In genomic region chr16:17293813-17294558, GRCh38 we compare ENCODE assay signal across 24 cellular contexts.
"Had no signal": no experiment of that assay in that cellular context is flagged by ENCODE, and none has a peak within 500 bp of the region (broad histone marks: within the 10 kb centered on the region; RNA-seq: fewer than 3 reads in every experiment).

No MANE protein-coding gene starts in this region.

- H3K36me3 Mint-ChIP-seq: natural killer cell had no signal

- ATAC-seq: effector memory CD8-positive, alpha-beta T cell; stimulated activated memory B cell treated with anti-CD40 and anti-IgM and Interleukin-4, amounts not matched to agents 10 μg/mL and 1 μg/mL and 100 μg/mL, for 72 hours had no signal

- H3K36me3 ChIP-seq: adrenal gland, ascending aorta, esophagus muscularis mucosa, sigmoid colon, stomach, suprapubic skin, uterus had no signal

- H3K9me3 Mint-ChIP-seq: activated T-helper 2 cell treated with anti-CD3 and anti-CD28 coated beads, Interferon-gamma antibody, Interleukin-2, Interleukin-4, amounts not matched to agents 10 μg/mL and 5 μg/mL and 100 μg/mL, durations not matched to agents 14 hours and 24 hours and 36 hours; effector memory CD8-positive, alpha-beta T cell; natural killer cell had no signal

- H3K4me1 ChIP-seq: uterus had no signal

- H3K27ac Mint-ChIP-seq: activated naive CD8-positive, alpha-beta T cell; activated T-cell treated with anti-CD3 and anti-CD28 coated beads, Interleukin-2, amount 50 U/mL, for 24 hours; activated T-helper 2 cell treated with anti-CD3 and anti-CD28 coated beads, Interferon-gamma antibody, Interleukin-2, Interleukin-4, amounts not matched to agents 10 μg/mL and 5 μg/mL and 100 μg/mL, durations not matched to agents 14 hours and 24 hours and 36 hours had no signal

- H3K27ac ChIP-seq: adrenal gland, ascending aorta, dorsolateral prefrontal cortex, stomach, suprapubic skin, uterus had no signal

- H3K27me3 ChIP-seq: adrenal gland, ascending aorta, dorsolateral prefrontal cortex, esophagus muscularis mucosa, sigmoid colon, stomach, suprapubic skin, uterus had no signal

- H3K4me3 ChIP-seq: adrenal gland, ascending aorta, dorsolateral prefrontal cortex, esophagus muscularis mucosa, sigmoid colon, smooth muscle cell, stomach, suprapubic skin, uterus had no signal

- DNase-seq: activated CD4-positive, alpha-beta T cell treated with anti-CD3 and anti-CD28 coated beads for 1 hour; activated CD4-positive, alpha-beta T cell treated with anti-CD3 and anti-CD28 coated beads, Interleukin-2, amount 50 U/mL, for 1 hour; activated CD8-positive, alpha-beta memory T cell treated with anti-CD3 and anti-CD28 coated beads for 24 hours; activated CD8-positive, alpha-beta memory T cell treated with anti-CD3 and anti-CD28 coated beads, Interleukin-2, amount 50 U/mL, for 4 hours; activated naive CD4-positive, alpha-beta T cell; activated T-cell treated with anti-CD3 and anti-CD28 coated beads, Interleukin-2, amount 50 U/mL, for 24 hours; adrenal gland; central memory CD4-positive, alpha-beta T cell; dorsolateral prefrontal cortex; effector memory CD8-positive, alpha-beta T cell; midbrain; natural killer cell; sigmoid colon; stimulated activated CD4-positive, alpha-beta T cell treated with anti-CD3 and anti-CD28 coated beads, Interleukin-15, amount 100 ng/mL, for 24 hours; stomach; trophoblast cell; uterus had no signal

- H3K4me3 Mint-ChIP-seq: activated naive CD8-positive, alpha-beta T cell; activated T-cell treated with anti-CD3 and anti-CD28 coated beads, Interleukin-2, amount 50 U/mL, for 24 hours; effector memory CD8-positive, alpha-beta T cell; natural killer cell; stimulated activated memory B cell treated with anti-CD40 and anti-IgM and Interleukin-4, amounts not matched to agents 10 μg/mL and 1 μg/mL and 100 μg/mL, for 72 hours had no signal

- H3K27me3 Mint-ChIP-seq: activated naive CD8-positive, alpha-beta T cell; activated T-cell treated with anti-CD3 and anti-CD28 coated beads, Interleukin-2, amount 50 U/mL, for 24 hours; effector memory CD8-positive, alpha-beta T cell; stimulated activated memory B cell treated with anti-CD40 and anti-IgM and Interleukin-4, amounts not matched to agents 10 μg/mL and 1 μg/mL and 100 μg/mL, for 72 hours had no signal

- H3K9me3 ChIP-seq: adrenal gland, ascending aorta, esophagus muscularis mucosa, sigmoid colon, stomach, suprapubic skin, uterus had no signal

- H3K4me2 ChIP-seq: smooth muscle cell had no signal
